Comparison of ENCODE assay signal across 8 cellular contexts in genomic region chr2:110865188-110865587, GRCh38.
DNase-seq lines count a peak whose midpoint lies in the region; ATAC-seq and TF ChIP-seq lines count a peak whose summit lies in the region.
"Had no signal": no experiment of that assay in that cellular context is flagged by ENCODE, and none has a peak within 500 bp of the region (broad histone marks: within the 10 kb centered on the region; RNA-seq: fewer than 3 reads in every experiment).

No MANE protein-coding gene starts in this region.

- DNase-seq in left colon, result no peak
- no peak for DNase-seq in NCI-H345 treated with DMSO at 0.1 percent for 48 hours (lab: John Stamatoyannopoulos, UW; ENCODE audit: unreplicated experiment)
- no peak for DNase-seq in prostate gland (ENCODE audit: low spot score)
- no peak for DNase-seq in NCI-H748 (lab: John Stamatoyannopoulos, UW; ENCODE audit: unreplicated experiment)

- intact Hi-C loops in left colon (cut with DNase I, micrococcal nuclease), result no loop called here
- intact Hi-C loops in prostate gland (cut with DNase I), result no loop called here

- no peak overlapping the region for H3K27ac ChIP-seq in prostate gland

- no peak overlapping the region for H3K4me3 ChIP-seq in prostate gland

- no peaks in the 10 kb centered on the region for H3K27me3 ChIP-seq in prostate gland (replicated peaks; ENCODE audit: insufficient read depth)

- H3K4me1 ChIP-seq in prostate gland (replicated peaks), result no peaks in the 10 kb centered on the region

- ATAC-seq in GM18867 (IDR thresholded peaks at IDR 0.05; ENCODE audit: unreplicated experiment) (peak; percentile 94), GM21576 (IDR thresholded peaks at IDR 0.05; ENCODE audit: unreplicated experiment) (peak; percentile 94), HG03521 (IDR thresholded peaks at IDR 0.05; ENCODE audit: unreplicated experiment) (peak; percentile 91), left colon (peak; percentile 56)
- ATAC-seq: esophagus mucosa had no signal

- no peak for TF ChIP-seq CTCF in prostate gland (IDR thresholded peaks at IDR 0.05)

- no peaks in the 10 kb centered on the region for H3K36me3 ChIP-seq in prostate gland

- TF ChIP-seq POLR2A in prostate gland (IDR thresholded peaks at IDR 0.05), result no peak

- no peaks in the 10 kb centered on the region for H3K9me3 ChIP-seq in prostate gland

- 79% methylated on average over 5 of the region's 5 CpGs for WGBS in prostate gland
